Comparison of ENCODE assay signal across 8 cellular contexts in the genomic region with DNA sequence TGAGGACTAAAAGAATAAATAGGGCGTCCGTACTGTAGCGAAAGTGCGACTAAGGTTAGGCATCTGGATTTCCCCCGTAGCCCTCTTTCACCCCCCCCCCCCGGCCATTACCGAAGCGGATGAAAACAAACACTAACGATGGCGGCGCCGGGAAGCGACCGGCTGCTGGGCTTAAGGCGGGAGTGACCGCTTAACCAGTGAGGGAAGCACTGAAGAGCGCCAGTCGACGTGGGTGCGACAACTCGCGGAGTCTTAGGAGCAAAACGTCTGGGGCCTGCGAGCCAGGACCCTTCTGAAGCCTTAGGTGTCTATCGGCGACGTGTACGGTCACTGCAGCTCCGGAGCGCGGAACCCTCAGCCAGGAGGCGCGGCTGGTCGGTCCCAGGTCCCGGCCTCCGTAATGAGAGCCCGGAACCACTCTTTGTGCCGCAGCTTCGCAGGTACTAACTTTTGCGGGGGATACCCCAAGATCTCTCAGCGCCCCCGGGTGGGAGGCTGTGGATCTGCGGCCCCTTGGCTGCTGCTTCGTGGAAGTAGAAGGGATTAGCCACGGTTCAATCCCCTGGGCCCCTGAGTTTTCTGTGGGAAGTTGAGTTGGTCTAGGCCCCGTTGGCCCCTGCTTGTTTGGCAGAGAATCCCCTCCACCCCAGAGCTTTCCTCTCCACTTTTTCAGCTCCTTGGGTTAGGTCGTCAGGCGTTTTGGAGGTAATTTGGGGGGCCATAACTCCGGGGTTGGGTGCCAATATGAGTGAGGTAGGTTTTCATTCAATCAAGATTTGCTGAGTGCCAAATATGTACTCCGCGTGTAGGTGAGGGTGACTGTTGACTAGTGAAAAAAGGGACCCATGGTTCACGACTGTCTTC. TPM values are rescaled to one million over a fixed set of nuclear protein-coding genes. Genes with fewer than 3 reads are reported as not detected.
DNase-seq lines count a peak whose midpoint lies in the region; ATAC-seq, FAIRE-seq and TF ChIP-seq lines count a peak whose summit lies in the region.

A gene (plus strand): TSS at position 103 of the 864 bp plus-strand sequence. CDS start 26,739 bp downstream, outside the sequence.

- H3K4me3 Mint-ChIP-seq in natural killer cell treated with Interleukin-12 subunit alpha and Interleukin-12 subunit beta and Interleukin-15 and Interleukin-18, amount 100 ng/mL, for 72 hours, result peak within 1 kb of the TSS; percentile 90

- peak within 1 kb of the TSS; percentile 96 for H3K27ac ChIP-seq in HUES64 (ENCODE audit: low read depth, low read length)

- ATAC-seq in GM21447 (IDR thresholded peaks at IDR 0.05; ENCODE audit: unreplicated experiment), result peak; percentile 70
- peak; percentile 78 to 83 for ATAC-seq in natural killer cell treated with Interleukin-12 subunit alpha and Interleukin-12 subunit beta and Interleukin-15 and Interleukin-18, amount 100 ng/mL, for 72 hours

- peaks cover 14% of the 10 kb centered on the region for H3K36me3 ChIP-seq in HUES64 (ENCODE audit: insufficient read depth, low read length)

- no peaks in the 10 kb centered on the region for H3K27me3 ChIP-seq in HUES64 (ENCODE audit: insufficient read depth, low read length)

- 3% methylated on average over 51 of the region's 52 CpGs for WGBS in HUES64

- H3K9me3 Mint-ChIP-seq in natural killer cell treated with Interleukin-12 subunit alpha and Interleukin-12 subunit beta and Interleukin-15 and Interleukin-18, amount 100 ng/mL, for 72 hours, result no peaks in the 10 kb centered on the region

- peaks cover 25 to 38% of the 10 kb centered on the region in 2 donors for H3K4me1 Mint-ChIP-seq in natural killer cell treated with Interleukin-12 subunit alpha and Interleukin-12 subunit beta and Interleukin-15 and Interleukin-18, amount 100 ng/mL, for 72 hours (ENCODE audit: low read depth in 2 of 2)

- peak; percentile 71 for TF ChIP-seq CTCF in fibroblast of mammary gland (conservative IDR thresholded peaks at IDR 0.05; ENCODE audit: control insufficient read depth, insufficient read depth, low read depth, low read length)

- peaks cover 6% of the 10 kb centered on the region for H3K36me3 Mint-ChIP-seq in natural killer cell treated with Interleukin-12 subunit alpha and Interleukin-12 subunit beta and Interleukin-15 and Interleukin-18, amount 100 ng/mL, for 72 hours

- no peak for FAIRE-seq in RCC 7860 (lab: Jason Lieb, UNC)

- H3K4me3 ChIP-seq in HUES64 (ENCODE audit: low read length), result peak within 1 kb of the TSS; percentile 100
- peak within 1 kb of the TSS; percentile 100 for H3K4me3 ChIP-seq in fibroblast of mammary gland (ENCODE audit: control insufficient read depth, low read depth, low read length)

- H3K9ac ChIP-seq in HUES64 (ENCODE audit: low read depth, low read length), result peak within 1 kb of the TSS; percentile 100

- DNase-seq in DMS153 (lab: John Stamatoyannopoulos, UW), result peak; percentile 72
- DNase-seq in RCC 7860 (ENCODE audit: low spot score), result peak; percentile 33
- peak; percentile 65 to 70 for DNase-seq in activated T-helper 1 cell treated with anti-CD3 and anti-CD28 coated beads, Interleukin-2, amount 50 U/mL, for 16 hours (ENCODE audit: low read depth in 1 of 2, low spot score in 1 of 2)
- peak; percentile 69 for DNase-seq in fibroblast of mammary gland (ENCODE audit: low read depth)
- DNase-seq in natural killer cell treated with Interleukin-12 subunit alpha and Interleukin-12 subunit beta and Interleukin-15 and Interleukin-18, amount 100 ng/mL, for 72 hours (ENCODE audit: low spot score), result peak; percentile 86
- DNase-seq in stimulated activated naive CD4-positive, alpha-beta T cell treated with Interleukin-2 at 50 U/mL for 16 hours (lab: John Stamatoyannopoulos, UW), result peak; percentile 83

- no peaks in the 10 kb centered on the region for H3K27me3 Mint-ChIP-seq in natural killer cell treated with Interleukin-12 subunit alpha and Interleukin-12 subunit beta and Interleukin-15 and Interleukin-18, amount 100 ng/mL, for 72 hours

- peaks cover 15% of the 10 kb centered on the region; the same call in 1 of the 2 replicates for H3K4me1 ChIP-seq in HUES64 (ENCODE audit: insufficient read depth, low read length)

- H3K9me3 ChIP-seq in HUES64 (ENCODE audit: insufficient read depth, low read depth, low read length), result no peaks in the 10 kb centered on the region

- peak within 1 kb of the TSS; percentile 97 to 99 for H3K27ac Mint-ChIP-seq in natural killer cell treated with Interleukin-12 subunit alpha and Interleukin-12 subunit beta and Interleukin-15 and Interleukin-18, amount 100 ng/mL, for 72 hours

RNA-seq across cellular contexts. Expression of the gene that starts here (rescaled TPM):
- 54.6 TPM for polyA plus RNA-seq in HUES64 (2013, experiment 1 of 2)
- 58.7 TPM for polyA plus RNA-seq in HUES64 (2013, experiment 2 of 2)
- total RNA-seq in natural killer cell treated with Interleukin-12 subunit alpha and Interleukin-12 subunit beta and Interleukin-15 and Interleukin-18, amount 100 ng/mL, for 72 hours, result 10 to 100 TPM; 93.9 to 96.6 TPM

Comparison
In these comparisons a context has a peak if more than half of its experiments do, and no peak if none do; other contexts are left out.
1. Peak in every context shown above with its lines: DNase-seq, ATAC-seq, H3K4me3 ChIP-seq and H3K27ac ChIP-seq.
2. DNase-seq: peak in every context shown above with its lines; median percentile 86 in natural killer cell treated with Interleukin-12 subunit alpha and Interleukin-12 subunit beta and Interleukin-15 and Interleukin-18, amount 100 ng/mL, for 72 hours; 83 in stimulated activated naive CD4-positive, alpha-beta T cell treated with Interleukin-2 at 50 U/mL for 16 hours; 72 in DMS153; 69 in fibroblast of mammary gland; 68 in activated T-helper 1 cell treated with anti-CD3 and anti-CD28 coated beads, Interleukin-2, amount 50 U/mL, for 16 hours; 33 in RCC 7860.